30 cellular contexts compared by ENCODE assay signal in genomic region chr10:33719005-33719703, GRCh38.
A peak's percentile ranks its signal among the peaks of the same experiment; 100 is the strongest.
DNase-seq lines count a peak whose midpoint lies in the region; ATAC-seq and TF ChIP-seq lines count a peak whose summit lies in the region.
"Had no signal": no experiment of that assay in that cellular context is flagged by ENCODE, and none has a peak within 500 bp of the region (broad histone marks: within the 10 kb centered on the region; RNA-seq: fewer than 3 reads in every experiment).

No MANE protein-coding gene starts in this region.

- DNase-seq in BE2C, result peak; percentile 51
- DNase-seq in dermis blood vessel endothelial cell, result peak; percentile 57
- peak in 4 of 5 donors; percentile 20 to 61 (median 45) for DNase-seq in heart left ventricle
- no peak for DNase-seq in neuronal stem cell (ENCODE audit: low spot score)
- no peak for DNase-seq in activated CD8-positive, alpha-beta memory T cell treated with anti-CD3 and anti-CD28 coated beads, Interleukin-2, amount 10 ng/mL, durations not matched to agents 7 days and 5 days
- DNase-seq in mesendoderm, result no peak
- no peak for DNase-seq in A673 (ENCODE audit: low spot score)
- no peak for DNase-seq in NCI-H146 (lab: John Stamatoyannopoulos, UW)
- DNase-seq: activated CD4-positive, alpha-beta T cell treated with anti-CD3 and anti-CD28 coated beads for 36 hours; activated CD8-positive, alpha-beta T cell treated with anti-CD3 and anti-CD28 coated beads for 36 hours; activated naive CD4-positive, alpha-beta T cell treated with anti-CD3 and anti-CD28 coated beads, Interleukin-2, amount 10 ng/mL, durations not matched to agents 7 days and 5 days; AML-193; brain microvascular endothelial cell; CD4-positive, alpha-beta T cell; head of caudate nucleus; KBM-7; MG63; mucosa of descending colon; natural killer cell; NCI-H2029 treated with DMSO at 0.1 percent for 48 hours; NCI-H2227 treated with DMSO at 0.1 percent for 48 hours; NCI-H526; occipital lobe; PC-9; SHP77 treated with DMSO at 0.1 percent for 48 hours had no signal

- H3K4ac ChIP-seq in neuronal stem cell (ENCODE audit: low read length), result no peak overlapping the region
- H3K4ac ChIP-seq in mesendoderm (ENCODE audit: low read depth, low read length), result no peak overlapping the region

- H2BK12ac ChIP-seq in neuronal stem cell (ENCODE audit: low read length), result no peak overlapping the region

- intact Hi-C loops in heart left ventricle (cut with DNase I) (loop anchor here in 5 of 10 donors (5.0 to 10.0 kb wide), 5 partner anchors 42 to 384 kb away; partner anchors contain the start of gene NRP1 (in 2 of the 5)), A673 (cut with micrococcal nuclease; ENCODE audit: unreplicated experiment) (no loop called here)

- no peaks in the 10 kb centered on the region for H3K79me2 ChIP-seq in mesendoderm (ENCODE audit: control insufficient read depth, insufficient read depth, low read length)

- H2BK15ac ChIP-seq in neuronal stem cell (ENCODE audit: low read length) (no peak overlapping the region), mesendoderm (replicated peaks; ENCODE audit: low read depth) (no peak overlapping the region)

- H3K27ac ChIP-seq in heart left ventricle (peak overlapping the region in 10 of 12 donors; percentile 42 to 72 (median 63)), neuronal stem cell (replicated peaks; ENCODE audit: low read length) (no peak overlapping the region), mesendoderm (ENCODE audit: low read depth, low read length) (no peak overlapping the region), A673 (ENCODE audit: low read depth, low read length, poor library complexity, severe bottlenecking) (no peak overlapping the region)
- H3K27ac ChIP-seq: brain microvascular endothelial cell, PC-9 had no signal

- no peak for TF ChIP-seq POLR2A in heart left ventricle (IDR thresholded peaks at IDR 0.05)

- no peaks in the 10 kb centered on the region for H3K4me1 Mint-ChIP-seq in activated CD8-positive, alpha-beta memory T cell treated with anti-CD3 and anti-CD28 coated beads, Interleukin-2, amount 10 ng/mL, durations not matched to agents 7 days and 5 days
- H3K4me1 Mint-ChIP-seq: activated CD4-positive, alpha-beta T cell treated with anti-CD3 and anti-CD28 coated beads for 36 hours; activated naive CD4-positive, alpha-beta T cell treated with anti-CD3 and anti-CD28 coated beads, Interleukin-2, amount 10 ng/mL, durations not matched to agents 7 days and 5 days; activated T-helper 17 cell treated with anti-CD3 and anti-CD28 coated beads, Interleukin-2, amount 50 U/mL, for 72 hours; stimulated activated memory B cell treated with anti-CD40 and anti-IgM and Interleukin-4, amounts not matched to agents 10 μg/mL and 1 μg/mL and 100 μg/mL, for 72 hours had no signal

- H3K36me3 Mint-ChIP-seq in activated CD8-positive, alpha-beta memory T cell treated with anti-CD3 and anti-CD28 coated beads, Interleukin-2, amount 10 ng/mL, durations not matched to agents 7 days and 5 days, result no peaks in the 10 kb centered on the region
- H3K36me3 Mint-ChIP-seq: activated naive CD4-positive, alpha-beta T cell treated with anti-CD3 and anti-CD28 coated beads, Interleukin-2, amount 10 ng/mL, durations not matched to agents 7 days and 5 days; natural killer cell; stimulated activated memory B cell treated with anti-CD40 and anti-IgM and Interleukin-4, amounts not matched to agents 10 μg/mL and 1 μg/mL and 100 μg/mL, for 72 hours had no signal

- H3K4me1 ChIP-seq in BE2C (peaks cover 5% of the 10 kb centered on the region), heart left ventricle (peaks cover 11 to 59% (median 40%) of the 10 kb centered on the region in 12 donors), neuronal stem cell (ENCODE audit: control insufficient read depth in 2 of 2, insufficient read depth in 1 of 2, low read depth in 1 of 2, low read length in 2 of 2) (peaks cover 2 to 6% of the 10 kb centered on the region in 2 donors), mesendoderm (ENCODE audit: control insufficient read depth, low read depth, low read length) (no peaks in the 10 kb centered on the region), A673 (ENCODE audit: insufficient read depth, low read length, poor library complexity, severe bottlenecking) (no peaks in the 10 kb centered on the region)
- H3K4me1 ChIP-seq: A549 had no signal

- H3K4me2 ChIP-seq in neuronal stem cell (ENCODE audit: insufficient read depth, low read length, poor library complexity, severe bottlenecking) (no peak overlapping the region), mesendoderm (ENCODE audit: low read length) (no peak overlapping the region)
- H3K4me2 ChIP-seq: A549, GM23338, PC-9 had no signal

- no peaks in the 10 kb centered on the region; the same call in 1 of the 2 replicates for H3K9me3 ChIP-seq in BE2C
- no peaks in the 10 kb centered on the region for H3K9me3 ChIP-seq in heart left ventricle
- peaks cover 3 to 22% of the 10 kb centered on the region in 2 donors for H3K9me3 ChIP-seq in neuronal stem cell (replicated peaks in 1 of 2; ENCODE audit: control insufficient read depth in 2 of 2, insufficient read depth in 1 of 2, low read depth in 1 of 2, low read length in 2 of 2)
- no peaks in the 10 kb centered on the region for H3K9me3 ChIP-seq in A673 (ENCODE audit: low read depth, low read length, poor library complexity, severe bottlenecking)
- H3K9me3 ChIP-seq: A549, mucosa of descending colon had no signal

- H3K79me1 ChIP-seq in neuronal stem cell (ENCODE audit: low read depth, low read length) (no peaks in the 10 kb centered on the region), mesendoderm (ENCODE audit: low read length) (no peaks in the 10 kb centered on the region)

- 32 to 46% (median 40%) methylated on average over 8 of the region's 8 CpGs for WGBS in heart left ventricle, 4 donors
- no CpG with 5 or more reads among the region's 8 CpGs for WGBS in neuronal stem cell (ENCODE audit: extremely low coverage in 2 of 2, insufficient read length in 2 of 2, insufficient replicate concordance in 1 of 2), 2 donors
- WGBS in mesendoderm (ENCODE audit: extremely low coverage, insufficient coverage, low lambda C conversion rate), result no CpG with 5 or more reads among the region's 8 CpGs

- H2BK5ac ChIP-seq in neuronal stem cell (ENCODE audit: low read length) (no peak overlapping the region), mesendoderm (ENCODE audit: low read length) (no peak overlapping the region)

- H3K9ac ChIP-seq in neuronal stem cell (ENCODE audit: low read depth, low read length, poor library complexity), result peak overlapping the region; percentile 26
- no peak overlapping the region for H3K9ac ChIP-seq in mesendoderm (ENCODE audit: low read length)

- H4K8ac ChIP-seq in neuronal stem cell (ENCODE audit: low read depth, low read length) (no peak overlapping the region), mesendoderm (ENCODE audit: low read depth, low read length) (no peak overlapping the region)

- H3K18ac ChIP-seq in neuronal stem cell (ENCODE audit: low read length) (no peak overlapping the region), mesendoderm (ENCODE audit: low read length) (no peak overlapping the region)

- BruUV-seq in A673 (replicated peaks; lab: Mats Ljungman, UMichigan), result no TSS peak

- TF ChIP-seq CTCF in BE2C (IDR thresholded peaks at IDR 0.05; ENCODE audit: low read depth, low read length) (no peak), heart left ventricle (IDR thresholded peaks at IDR 0.05) (no peak), A673 (conservative IDR thresholded peaks at IDR 0.05; ENCODE audit: low read depth, low read length) (no peak)

- H3K23ac ChIP-seq in neuronal stem cell (ENCODE audit: low read depth, low read length, poor library complexity) (no peak overlapping the region), mesendoderm (ENCODE audit: low read length) (no peak overlapping the region)

- no peak overlapping the region for H3K27ac Mint-ChIP-seq in activated CD8-positive, alpha-beta memory T cell treated with anti-CD3 and anti-CD28 coated beads, Interleukin-2, amount 10 ng/mL, durations not matched to agents 7 days and 5 days
- H3K27ac Mint-ChIP-seq: activated CD4-positive, alpha-beta T cell treated with anti-CD3 and anti-CD28 coated beads for 36 hours; activated CD8-positive, alpha-beta T cell treated with anti-CD3 and anti-CD28 coated beads for 36 hours; activated naive CD4-positive, alpha-beta T cell treated with anti-CD3 and anti-CD28 coated beads, Interleukin-2, amount 10 ng/mL, durations not matched to agents 7 days and 5 days; activated T-helper 17 cell treated with anti-CD3 and anti-CD28 coated beads, Interleukin-2, amount 50 U/mL, for 72 hours; CD4-positive, alpha-beta T cell; GM23338; natural killer cell; stimulated activated memory B cell treated with anti-CD40 and anti-IgM and Interleukin-4, amounts not matched to agents 10 μg/mL and 1 μg/mL and 100 μg/mL, for 72 hours had no signal

- no peak overlapping the region for H3K56ac ChIP-seq in mesendoderm (ENCODE audit: low read length)

- no peak overlapping the region for H2AFZ ChIP-seq in neuronal stem cell (ENCODE audit: low read length)
- H2AFZ ChIP-seq: GM23338, PC-9 had no signal

- no peaks in the 10 kb centered on the region for H3K9me3 Mint-ChIP-seq in activated CD8-positive, alpha-beta memory T cell treated with anti-CD3 and anti-CD28 coated beads, Interleukin-2, amount 10 ng/mL, durations not matched to agents 7 days and 5 days (ENCODE audit: low read depth)
- H3K9me3 Mint-ChIP-seq: activated CD8-positive, alpha-beta T cell treated with anti-CD3 and anti-CD28 coated beads for 36 hours; activated naive CD4-positive, alpha-beta T cell treated with anti-CD3 and anti-CD28 coated beads, Interleukin-2, amount 10 ng/mL, durations not matched to agents 7 days and 5 days; activated T-helper 17 cell treated with anti-CD3 and anti-CD28 coated beads, Interleukin-2, amount 50 U/mL, for 72 hours; CD4-positive, alpha-beta T cell; GM23338; stimulated activated memory B cell treated with anti-CD40 and anti-IgM and Interleukin-4, amounts not matched to agents 10 μg/mL and 1 μg/mL and 100 μg/mL, for 72 hours had no signal

- H4K5ac ChIP-seq in mesendoderm (ENCODE audit: low read length), result no peak overlapping the region

- no peak overlapping the region for H3K14ac ChIP-seq in neuronal stem cell (ENCODE audit: low read length)

- H3K36me3 ChIP-seq in BE2C, result no peaks in the 10 kb centered on the region
- H3K36me3 ChIP-seq in heart left ventricle, result no peaks in the 10 kb centered on the region
- H3K36me3 ChIP-seq in neuronal stem cell (replicated peaks in 1 of 2; ENCODE audit: control insufficient read depth in 2 of 2, insufficient read depth in 2 of 2, low read length in 2 of 2), result no peaks in the 10 kb centered on the region
- no peaks in the 10 kb centered on the region for H3K36me3 ChIP-seq in mesendoderm (ENCODE audit: control insufficient read depth, insufficient read depth, low read length)
- no peaks in the 10 kb centered on the region for H3K36me3 ChIP-seq in A673 (ENCODE audit: insufficient read depth, low read length, poor library complexity, severe bottlenecking)
- H3K36me3 ChIP-seq: brain microvascular endothelial cell, MG63 had no signal

- H3K4me3 Mint-ChIP-seq in activated CD8-positive, alpha-beta memory T cell treated with anti-CD3 and anti-CD28 coated beads, Interleukin-2, amount 10 ng/mL, durations not matched to agents 7 days and 5 days, result no peak overlapping the region
- H3K4me3 Mint-ChIP-seq: activated CD4-positive, alpha-beta T cell treated with anti-CD3 and anti-CD28 coated beads for 36 hours; activated CD8-positive, alpha-beta T cell treated with anti-CD3 and anti-CD28 coated beads for 36 hours; activated naive CD4-positive, alpha-beta T cell treated with anti-CD3 and anti-CD28 coated beads, Interleukin-2, amount 10 ng/mL, durations not matched to agents 7 days and 5 days; activated T-helper 17 cell treated with anti-CD3 and anti-CD28 coated beads, Interleukin-2, amount 50 U/mL, for 72 hours; CD4-positive, alpha-beta T cell; GM23338; natural killer cell; stimulated activated memory B cell treated with anti-CD40 and anti-IgM and Interleukin-4, amounts not matched to agents 10 μg/mL and 1 μg/mL and 100 μg/mL, for 72 hours had no signal

- H3K27me3 Mint-ChIP-seq in activated CD8-positive, alpha-beta memory T cell treated with anti-CD3 and anti-CD28 coated beads, Interleukin-2, amount 10 ng/mL, durations not matched to agents 7 days and 5 days, result no peaks in the 10 kb centered on the region
- H3K27me3 Mint-ChIP-seq: activated CD8-positive, alpha-beta T cell treated with anti-CD3 and anti-CD28 coated beads for 36 hours; CD4-positive, alpha-beta T cell; stimulated activated memory B cell treated with anti-CD40 and anti-IgM and Interleukin-4, amounts not matched to agents 10 μg/mL and 1 μg/mL and 100 μg/mL, for 72 hours had no signal

- H2BK120ac ChIP-seq in neuronal stem cell (ENCODE audit: low read depth, low read length) (no peak overlapping the region), mesendoderm (ENCODE audit: low read depth, low read length) (no peak overlapping the region)

- H2AK5ac ChIP-seq in neuronal stem cell (ENCODE audit: low read depth, low read length), result no peak overlapping the region
- no peak overlapping the region for H2AK5ac ChIP-seq in mesendoderm (ENCODE audit: low read length)

- H3K27me3 ChIP-seq in BE2C (no peaks in the 10 kb centered on the region), heart left ventricle (no peaks in the 10 kb centered on the region), neuronal stem cell (ENCODE audit: control insufficient read depth in 3 of 3, insufficient read depth in 3 of 3, low read depth in 1 of 3, low read length in 3 of 3) (no peaks in the 10 kb centered on the region), mesendoderm (ENCODE audit: insufficient read depth, low read length, poor library complexity) (no peaks in the 10 kb centered on the region), A673 (replicated peaks; ENCODE audit: insufficient read depth, low read depth, low read length, poor library complexity) (no peaks in the 10 kb centered on the region)
- H3K27me3 ChIP-seq: brain microvascular endothelial cell, MG63 had no signal

- POLR2A ChIA-PET in A673 (lab: Charles Lee; ENCODE audit: low non-redundant PET), result no interaction called here

- H3K4me3 ChIP-seq in BE2C (ENCODE audit: low read depth, low read length) (no peak overlapping the region), heart left ventricle (no peak overlapping the region), neuronal stem cell (ENCODE audit: low read length in 2 of 2) (no peak overlapping the region), mesendoderm (ENCODE audit: low read length) (no peak overlapping the region), A673 (ENCODE audit: low read depth, low read length, poor library complexity, severe bottlenecking) (no peak overlapping the region)
- H3K4me3 ChIP-seq: A549, GM23338, lung, MG63, mucosa of descending colon, PC-9 had no signal

- no peak overlapping the region for H4K91ac ChIP-seq in neuronal stem cell (ENCODE audit: low read depth, low read length, poor library complexity)

- ATAC-seq in heart left ventricle, result peak; percentile 48 to 77 (median 74)
- no peak for ATAC-seq in activated CD8-positive, alpha-beta memory T cell treated with anti-CD3 and anti-CD28 coated beads, Interleukin-2, amount 10 ng/mL, durations not matched to agents 7 days and 5 days
- ATAC-seq: A549; activated CD4-positive, alpha-beta T cell treated with anti-CD3 and anti-CD28 coated beads for 36 hours; activated CD8-positive, alpha-beta T cell treated with anti-CD3 and anti-CD28 coated beads for 36 hours; activated T-helper 17 cell treated with anti-CD3 and anti-CD28 coated beads, Interleukin-2, amount 50 U/mL, for 72 hours; GM23338; mucosa of descending colon; natural killer cell; stimulated activated memory B cell treated with anti-CD40 and anti-IgM and Interleukin-4, amounts not matched to agents 10 μg/mL and 1 μg/mL and 100 μg/mL, for 72 hours had no signal

- CTCF ChIA-PET in activated CD8-positive, alpha-beta memory T cell treated with anti-CD3 and anti-CD28 coated beads, Interleukin-2, amount 10 ng/mL, durations not matched to agents 7 days and 5 days (lab: Charles Lee), result no interaction called here
- CTCF ChIA-PET in A673 (lab: Charles Lee), result no interaction called here

Comparison
In these comparisons a context has a peak if more than half of its experiments do, and no peak if none do; other contexts are left out.
1. DNase-seq: peak in BE2C (single experiment), dermis blood vessel endothelial cell (single experiment) and heart left ventricle (4 of 5); none in neuronal stem cell (single experiment), activated CD8-positive, alpha-beta memory T cell treated with anti-CD3 and anti-CD28 coated beads, Interleukin-2, amount 10 ng/mL, durations not matched to agents 7 days and 5 days (single experiment), mesendoderm (single experiment), A673 (single experiment) and NCI-H146 (single experiment).
2. H3K27ac ChIP-seq: peak in heart left ventricle (10 of 12); none in neuronal stem cell (single experiment), mesendoderm (single experiment) and A673 (single experiment).